8 cellular contexts compared by ENCODE assay signal in the genomic region with DNA sequence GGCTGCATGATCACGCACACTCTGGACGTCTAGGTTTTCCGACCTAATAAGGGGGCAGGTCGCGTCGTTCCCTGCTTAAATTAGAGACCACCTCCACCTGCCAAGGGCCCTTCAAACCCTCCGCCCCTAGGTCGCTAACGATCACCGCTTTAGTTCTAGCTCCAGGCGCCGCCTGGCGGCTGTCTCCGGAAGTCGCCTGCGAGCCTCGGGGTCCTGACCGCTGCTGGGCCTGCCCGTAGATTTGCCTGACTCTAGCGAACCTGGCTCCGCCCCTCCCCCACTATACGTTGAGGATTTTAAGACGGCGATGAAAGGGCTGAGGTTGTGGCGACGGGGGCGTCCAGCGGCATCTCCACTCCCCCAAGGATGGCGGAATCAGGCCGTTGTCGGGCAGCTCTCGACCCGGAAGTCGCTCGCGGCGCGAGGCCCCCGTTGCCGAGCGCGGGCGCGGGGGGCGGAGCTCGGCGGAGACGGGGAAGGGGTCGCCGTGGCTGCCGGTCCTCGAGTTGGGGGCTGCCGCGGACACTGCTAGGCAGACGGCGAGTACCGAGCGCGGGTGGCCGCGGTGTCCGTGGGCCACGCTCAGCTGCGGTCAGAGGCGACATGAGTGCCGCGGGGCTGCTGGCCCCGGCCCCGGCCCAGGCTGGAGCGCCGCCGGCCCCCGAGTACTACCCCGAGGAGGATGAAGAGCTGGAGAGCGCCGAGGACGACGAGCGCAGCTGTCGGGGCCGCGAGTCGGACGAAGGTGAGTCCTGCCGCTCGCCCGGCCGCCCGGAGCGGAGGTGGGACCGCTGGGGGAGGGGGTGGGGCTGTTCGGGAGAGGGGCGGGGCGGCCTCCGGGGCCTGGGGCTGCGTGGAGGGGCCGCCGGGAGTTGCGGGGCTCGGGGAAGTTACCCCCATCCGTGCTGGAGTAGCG. TPM values are rescaled to one million over a fixed set of nuclear protein-coding genes. Genes with fewer than 3 reads are reported as not detected.
A peak's percentile ranks its signal among the peaks of the same experiment; 100 is the strongest.
DNase-seq lines count a peak whose midpoint lies in the region; ATAC-seq and TF ChIP-seq lines count a peak whose summit lies in the region.

A gene with protein sequence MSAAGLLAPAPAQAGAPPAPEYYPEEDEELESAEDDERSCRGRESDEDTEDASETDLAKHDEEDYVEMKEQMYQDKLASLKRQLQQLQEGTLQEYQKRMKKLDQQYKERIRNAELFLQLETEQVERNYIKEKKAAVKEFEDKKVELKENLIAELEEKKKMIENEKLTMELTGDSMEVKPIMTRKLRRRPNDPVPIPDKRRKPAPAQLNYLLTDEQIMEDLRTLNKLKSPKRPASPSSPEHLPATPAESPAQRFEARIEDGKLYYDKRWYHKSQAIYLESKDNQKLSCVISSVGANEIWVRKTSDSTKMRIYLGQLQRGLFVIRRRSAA (plus strand): TSS at position 467 of the 916 bp plus-strand sequence. CDS start 137 bp downstream, at position 604.

- intact Hi-C loops in left cardiac atrium (cut with DNase I), result loop anchor here in 1 of 2 donors (1.0 to 10.0 kb wide), 3 partner anchors 194 to 502 kb away; no protein-coding TSS in a partner anchor
- intact Hi-C loops in posterior vena cava (cut with DNase I), result loop anchor here in 1 of 2 donors (10.0 kb wide), 1 partner anchor 192 kb away; no protein-coding TSS in a partner anchor

- no peaks in the 10 kb centered on the region for H3K9me3 Mint-ChIP-seq in type B pancreatic cell

- H3K36me3 Mint-ChIP-seq in type B pancreatic cell, result peaks cover 5% of the 10 kb centered on the region

- TF ChIP-seq CTCF in type B pancreatic cell (conservative IDR thresholded peaks at IDR 0.05), result peak; percentile 98

- ATAC-seq in left cardiac atrium, result peak; percentile 37 to 45

- peak within 1 kb of the TSS; percentile 96 for H3K4me3 Mint-ChIP-seq in type B pancreatic cell

- peak; percentile 90 for DNase-seq in D341Med (ENCODE audit: low spot score)
- DNase-seq in H4 (ENCODE audit: low spot score), result peak; percentile 47
- DNase-seq in NCI-H1694 treated with DMSO at 0.1 percent for 48 hours (lab: John Stamatoyannopoulos, UW), result peak; percentile 65
- peak; percentile 84 to 93 (median 86) for DNase-seq in T-helper 2 cell
- DNase-seq in amygdala (lab: John Stamatoyannopoulos, UW), result peak; percentile 32 to 96 (median 88)
- peak; percentile 91 for DNase-seq in left cardiac atrium
- DNase-seq in posterior vena cava (ENCODE audit: low spot score), result peak; percentile 97
- DNase-seq in type B pancreatic cell (ENCODE audit: extremely low spot score, unreplicated experiment), result peak; percentile 95

- H3K4me1 Mint-ChIP-seq in type B pancreatic cell (ENCODE audit: unreplicated experiment), result peaks cover 22% of the 10 kb centered on the region

- peak within 1 kb of the TSS; percentile 98 for H3K27ac Mint-ChIP-seq in type B pancreatic cell

- peaks cover 4% of the 10 kb centered on the region for H3K27me3 Mint-ChIP-seq in type B pancreatic cell

RNA-seq across cellular contexts. Expression of the gene that starts here (rescaled TPM):
- total RNA-seq in H4 (2014; rRNA removed; shearing (Covaris generic)), result 21.0 and 34.2 TPM in 2 replicates
- total RNA-seq in left cardiac atrium (10 to 100 TPM; 18.1 to 19.7 TPM), posterior vena cava (10 to 100 TPM; 21.2 to 31.1 TPM), type B pancreatic cell (ENCODE audit: low replicate concordance) (42.1 and 49.2 TPM in 2 replicates)

Comparison
In these comparisons a context has a peak if more than half of its experiments do, and no peak if none do; other contexts are left out.
1. Peak in every context shown above with its lines: DNase-seq and ATAC-seq.
2. DNase-seq: peak in every context shown above with its lines; median percentile 97 in posterior vena cava; 95 in type B pancreatic cell; 91 in left cardiac atrium; 90 in D341Med; 88 in amygdala; 86 in T-helper 2 cell; 65 in NCI-H1694 treated with DMSO at 0.1 percent for 48 hours; 47 in H4.